ENCODE assay signal across 8 cellular contexts in genomic region chr3:197737319-197737649, GRCh38. TPM values are rescaled to one million over a fixed set of nuclear protein-coding genes. Genes with fewer than 3 reads are reported as not detected.
DNase-seq lines count a peak whose midpoint lies in the region; ATAC-seq and TF ChIP-seq lines count a peak whose summit lies in the region.

No MANE protein-coding gene starts in this region.

- BruUV-seq in A673 (replicated peaks; lab: Mats Ljungman, UMichigan), result TSS peak; percentile 90

- no peaks in the 10 kb centered on the region for H3K36me3 ChIP-seq in A673 (ENCODE audit: insufficient read depth, low read length, poor library complexity, severe bottlenecking)
- no peaks in the 10 kb centered on the region for H3K36me3 ChIP-seq in breast epithelium
- H3K36me3 ChIP-seq in mesodermal cell (ENCODE audit: control insufficient read depth, insufficient read depth, low read length), result no peaks in the 10 kb centered on the region

- 0 to 1% methylated on average over 5 to 6 of the region's 6 CpGs for WGBS in mesodermal cell (ENCODE audit: insufficient coverage in 2 of 2), 2 experiments

- H3K27ac ChIP-seq in A673 (ENCODE audit: low read depth, low read length, poor library complexity, severe bottlenecking), result peak overlapping the region; percentile 71
- H3K27ac ChIP-seq in breast epithelium, result peak overlapping the region; percentile 81 to 86
- peak overlapping the region; percentile 74 for H3K27ac ChIP-seq in mesodermal cell (ENCODE audit: low read depth, low read length, severe bottlenecking)

- no peak for ATAC-seq in HG03439 (IDR thresholded peaks at IDR 0.05; ENCODE audit: unreplicated experiment)

- no peak for TF ChIP-seq CTCF in A673 (conservative IDR thresholded peaks at IDR 0.05; ENCODE audit: low read depth, low read length)
- no peak for TF ChIP-seq CTCF in breast epithelium (IDR thresholded peaks at IDR 0.05)

- H3K9me3 ChIP-seq in A673 (ENCODE audit: low read depth, low read length, poor library complexity, severe bottlenecking), result no peaks in the 10 kb centered on the region
- H3K9me3 ChIP-seq in breast epithelium, result no peaks in the 10 kb centered on the region
- H3K9me3 ChIP-seq in mesodermal cell (ENCODE audit: control insufficient read depth, low read length), result no peaks in the 10 kb centered on the region

- POLR2A ChIA-PET in A673 (lab: Charles Lee; ENCODE audit: low non-redundant PET), result no interaction called here

- H3K4me3 ChIP-seq in A673 (ENCODE audit: low read depth, low read length, poor library complexity, severe bottlenecking), result peak overlapping the region; percentile 98
- H3K4me3 ChIP-seq in breast epithelium, result peak overlapping the region; percentile 74 to 92 (median 86)
- H3K4me3 ChIP-seq in mesodermal cell (ENCODE audit: extremely low read depth, insufficient read depth, low read length, poor library complexity, severe bottlenecking), result peak overlapping the region; percentile 74

- no peaks in the 10 kb centered on the region for H3K27me3 ChIP-seq in A673 (replicated peaks; ENCODE audit: insufficient read depth, low read depth, low read length, poor library complexity)
- no peaks in the 10 kb centered on the region for H3K27me3 ChIP-seq in breast epithelium

- intact Hi-C loops in A673 (cut with micrococcal nuclease; ENCODE audit: unreplicated experiment) (no loop called here), breast epithelium (cut with DNase I; ENCODE audit: low total_unique reads) (no loop called here)

- CTCF ChIA-PET in A673 (lab: Charles Lee), result no interaction called here

- DNase-seq in A673 (ENCODE audit: low spot score) (no peak), HuH-7 (ENCODE audit: low spot score) (peak; percentile 17), breast epithelium (ENCODE audit: low spot score in 2 of 2) (no peak), DMS 273 (lab: John Stamatoyannopoulos, UW; ENCODE audit: unreplicated experiment) (no peak), SIG-M5 (lab: John Stamatoyannopoulos, UW) (no peak), NCI-H1694 (lab: John Stamatoyannopoulos, UW) (no peak)

- no peak for TF ChIP-seq POLR2A in breast epithelium (IDR thresholded peaks at IDR 0.05)

- H3K4me1 ChIP-seq in A673 (ENCODE audit: insufficient read depth, low read length, poor library complexity, severe bottlenecking) (peaks cover 12% of the 10 kb centered on the region), breast epithelium (peaks cover 0 to 8% of the 10 kb centered on the region in 2 donors), mesodermal cell (ENCODE audit: control insufficient read depth, insufficient read depth, low read length, poor library complexity, severe bottlenecking) (peaks cover 9% of the 10 kb centered on the region)

RNA-seq across cellular contexts. Expression of gene RUBCN, which starts 0.6 kb away (rescaled TPM):
- 24.9 and 25.6 TPM in 2 replicates for total RNA-seq in A673 (2021)
- total RNA-seq in breast epithelium, result 10 to 100 TPM; 26.3 to 36.4 (median 35.7) TPM
- polyA plus RNA-seq in mesodermal cell (2013, experiment 1 of 2), result 10.8 TPM
- polyA plus RNA-seq in mesodermal cell (2013, experiment 2 of 2), result 9.5 TPM

RNA-seq across cellular contexts. Expression of gene FYTTD1, which starts 12.4 kb away (rescaled TPM):
- total RNA-seq in A673 (2021), result 89.7 and 93.8 TPM in 2 replicates
- total RNA-seq in breast epithelium, result 10 to 100 TPM; 56.5 to 61.6 (median 56.7) TPM
- polyA plus RNA-seq in mesodermal cell (2013, experiment 1 of 2), result 61.0 TPM
- polyA plus RNA-seq in mesodermal cell (2013, experiment 2 of 2), result 58.3 TPM

RNA-seq across cellular contexts. Expression of gene LRCH3, which starts 53.8 kb away (rescaled TPM):
- total RNA-seq in A673 (2021) (67.8 and 71.8 TPM in 2 replicates), breast epithelium (10 to 100 TPM; 41.6 to 61.0 (median 49.8) TPM)
- polyA plus RNA-seq in mesodermal cell (2013, experiment 1 of 2), result 31.0 TPM
- 28.9 TPM for polyA plus RNA-seq in mesodermal cell (2013, experiment 2 of 2)
